ENCODE assay signal across 8 cellular contexts in the genomic region with DNA sequence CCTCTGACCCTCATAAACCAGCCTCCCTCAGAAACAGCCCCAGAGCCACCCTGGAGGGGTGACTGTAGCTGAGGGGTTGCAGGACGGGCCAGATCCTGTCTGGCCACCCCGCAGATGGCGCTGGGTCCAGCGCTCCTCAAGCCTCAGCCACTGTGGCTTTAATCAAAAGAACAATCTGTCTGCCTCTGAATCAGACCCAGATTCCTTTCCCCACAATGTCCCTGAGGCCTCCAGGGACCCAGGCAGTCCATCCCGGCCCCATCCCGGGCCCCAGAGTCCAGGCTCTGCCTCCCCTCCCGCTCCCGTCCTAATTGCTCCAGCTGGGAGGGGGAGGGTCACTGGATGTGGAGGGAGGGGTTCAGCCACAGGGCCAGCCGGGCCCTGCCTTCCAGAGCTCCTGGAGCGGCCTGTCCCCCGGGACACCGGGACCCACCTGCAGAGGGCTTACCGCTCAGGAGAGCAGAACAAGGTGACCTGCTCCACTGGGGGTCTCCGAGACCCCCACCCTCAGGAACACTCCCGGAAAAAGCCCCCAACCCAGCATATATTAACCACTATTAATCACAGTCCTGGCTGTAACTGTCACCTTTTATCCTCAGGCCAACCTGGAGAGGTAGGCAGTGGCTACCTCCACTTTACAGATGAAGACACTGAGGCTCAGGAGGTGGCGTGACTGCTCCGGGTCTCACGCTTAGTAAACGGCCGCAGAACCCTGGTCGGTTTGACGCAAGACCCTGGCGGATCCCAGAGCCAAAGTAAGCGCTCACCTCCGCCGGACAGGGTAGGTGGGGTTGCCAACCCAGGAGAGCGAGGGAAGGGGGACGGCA. TPM values are rescaled to one million over a fixed set of nuclear protein-coding genes. Genes with fewer than 3 reads are reported as not detected.
DNase-seq lines count a peak whose midpoint lies in the region; ATAC-seq, FAIRE-seq and TF ChIP-seq lines count a peak whose summit lies in the region.

No MANE protein-coding gene starts in this region.

- intact Hi-C loops in endothelial cell of umbilical vein (cut with micrococcal nuclease) = no loop called here

- peaks cover 42% of the 10 kb centered on the region for H3K79me2 ChIP-seq in endothelial cell of umbilical vein (ENCODE audit: control insufficient read depth, insufficient read depth, low read length)

- dilution Hi-C loops in endothelial cell of umbilical vein (cut with MboI; ENCODE audit: extremely low pct_ligation_motif_present, low sequenced_read_pairs) = no loop called here

- H3K27ac Mint-ChIP-seq in naive thymus-derived CD8-positive, alpha-beta T cell = peak overlapping the region in 4 of 10 donors; percentile 15 to 74 (median 59)

- peak overlapping the region; percentile 73 for H3K27ac ChIP-seq in endothelial cell of umbilical vein (ENCODE audit: insufficient read depth, low read depth, low read length)

- H3K9me3 ChIP-seq in endothelial cell of umbilical vein (replicated peaks; ENCODE audit: control insufficient read depth, insufficient read depth, low read length) = no peaks in the 10 kb centered on the region

- no peaks in the 10 kb centered on the region for H3K9me1 ChIP-seq in endothelial cell of umbilical vein (replicated peaks; ENCODE audit: control insufficient read depth, extremely low read depth, insufficient read depth, low read length)

- peaks cover 44% of the 10 kb centered on the region for H3K4me1 ChIP-seq in endothelial cell of umbilical vein (ENCODE audit: control insufficient read depth, extremely low read depth, insufficient read depth, low read length)

- H3K36me3 Mint-ChIP-seq in naive thymus-derived CD8-positive, alpha-beta T cell = no peaks in the 10 kb centered on the region

- H3K27me3 Mint-ChIP-seq in naive thymus-derived CD8-positive, alpha-beta T cell = peaks cover 23 to 61% (median 41%) of the 10 kb centered on the region in 5 donors

- peak overlapping the region; percentile 77 for H3K4me3 ChIP-seq in AG10803 (ENCODE audit: low read length)
- H3K4me3 ChIP-seq in endothelial cell of umbilical vein (replicated peaks in 1 of 3; ENCODE audit: insufficient read depth in 1 of 3, low read depth in 1 of 3, low read length in 3 of 3) = peak overlapping the region; percentile 4 to 99 (median 74)

- TF ChIP-seq CTCF in AG10803 (conservative IDR thresholded peaks at IDR 0.05; ENCODE audit: low read length) (no peak), endothelial cell of umbilical vein (IDR thresholded peaks at IDR 0.05; ENCODE audit: extremely low read depth in 1 of 2, insufficient read depth in 1 of 2, low read depth in 1 of 2, low read length in 2 of 2) (no peak)

- H3K9ac ChIP-seq in endothelial cell of umbilical vein (replicated peaks; ENCODE audit: extremely low read depth, insufficient read depth, low read length) = peak overlapping the region; percentile 59

- no TSS peak for BruUV-seq in endothelial cell of umbilical vein (replicated peaks; lab: Mats Ljungman, UMichigan)

- H4K20me1 ChIP-seq in endothelial cell of umbilical vein (replicated peaks; ENCODE audit: control insufficient read depth, extremely low read depth, insufficient read depth, low read length) = no peaks in the 10 kb centered on the region

- FAIRE-seq in endothelial cell of umbilical vein (lab: Jason Lieb, UNC) = peak; percentile 70

- H3K9me3 Mint-ChIP-seq in naive thymus-derived CD8-positive, alpha-beta T cell = peaks cover 0 to 2% (median 0%) of the 10 kb centered on the region in 9 donors

- CTCF ChIA-PET in endothelial cell of umbilical vein (lab: Charles Lee) = interaction anchor here (2.2 kb wide), 1 partner anchor 17 kb away, joined by 15 read pairs; no protein-coding TSS in a partner anchor

- peak; percentile 25 for TF ChIP-seq POLR2A in endothelial cell of umbilical vein (IDR thresholded peaks at IDR 0.05; ENCODE audit: low read depth, low read length)

- H3K36me3 ChIP-seq in endothelial cell of umbilical vein (ENCODE audit: control insufficient read depth in 2 of 2, extremely low read depth in 1 of 2, insufficient read depth in 2 of 2, low read length in 2 of 2) = peaks cover 0 to 3% of the 10 kb centered on the region in 2 experiments

- no peaks in the 10 kb centered on the region for H3K27me3 ChIP-seq in endothelial cell of umbilical vein (ENCODE audit: control insufficient read depth in 2 of 2, insufficient read depth in 2 of 2, low read length in 2 of 2)

- DNase-seq in AG10803 (ENCODE audit: low read depth) = peak; percentile 26
- peak; percentile 59 for DNase-seq in NCI-H526 treated with DMSO at 0.1 percent for 48 hours (lab: John Stamatoyannopoulos, UW)
- peak; percentile 46 for DNase-seq in endothelial cell of umbilical vein (ENCODE audit: low read depth, low spot score)
- no peak for DNase-seq in naive thymus-derived CD8-positive, alpha-beta T cell
- no peak for DNase-seq in middle frontal gyrus (ENCODE audit: extremely low spot score, low spot score)
- no peak for DNase-seq in NCI-H2081 treated with DMSO at 0.1 percent for 48 hours (lab: John Stamatoyannopoulos, UW)
- no peak for DNase-seq in kidney glomerular epithelial cell (lab: John Stamatoyannopoulos, UW)

- POLR2A ChIA-PET in endothelial cell of umbilical vein (lab: Charles Lee) = interaction anchor here (0.5 to 1.0 kb wide), 3 partner anchors 9 to 16 kb away, joined by 3 read pairs; no protein-coding TSS in a partner anchor
- POLR2A ChIA-PET in naive thymus-derived CD8-positive, alpha-beta T cell (lab: Charles Lee) = interaction anchor here (0.6 kb wide), 1 partner anchor 439 kb away, joined by 3 read pairs; no protein-coding TSS in a partner anchor

- H3K4me3 Mint-ChIP-seq in naive thymus-derived CD8-positive, alpha-beta T cell = peak overlapping the region; percentile 24 to 84 (median 78)

- H3K4me2 ChIP-seq in endothelial cell of umbilical vein (ENCODE audit: insufficient read depth, low read length) = peak overlapping the region; percentile 62

- ATAC-seq in naive thymus-derived CD8-positive, alpha-beta T cell = peak in 1 of 2 donors; percentile 12
- ATAC-seq in HG03442 (IDR thresholded peaks at IDR 0.05; ENCODE audit: unreplicated experiment) = no peak

- peaks cover 7 to 27% (median 20%) of the 10 kb centered on the region in 4 donors for H3K4me1 Mint-ChIP-seq in naive thymus-derived CD8-positive, alpha-beta T cell

- no peak overlapping the region for H2AFZ ChIP-seq in endothelial cell of umbilical vein (ENCODE audit: low read depth, low read length)

TF ChIP-seq in endothelial cell of umbilical vein, 7 proteins besides CTCF, POLR2A, EP300 and RAD21:
- TF ChIP-seq MYC (IDR thresholded peaks at IDR 0.05; ENCODE audit: low read depth, low read length) = no peak
- TF ChIP-seq GATA2 (IDR thresholded peaks at IDR 0.05; ENCODE audit: insufficient read depth, insufficient read length, low read depth, low read length) = peak; percentile 49

RNA-seq across cellular contexts. Expression of gene FBLIM1, which starts 0.8 kb away (rescaled TPM):
- total RNA-seq in endothelial cell of umbilical vein = 363 and 394 TPM in 2 replicates
- polyA plus RNA-seq in endothelial cell of umbilical vein = 414 and 436 TPM in 2 replicates
- polyA plus RNA-seq in endothelial cell of umbilical vein (2011; cell fraction: cytosol; rRNA removed) = 349 and 462 TPM in 2 replicates
- polyA plus RNA-seq in endothelial cell of umbilical vein (2011; cell fraction: nucleus; rRNA removed) = 354 and 389 TPM in 2 replicates
- polyA plus RNA-seq in endothelial cell of umbilical vein (2012) = 254 and 300 TPM in 2 replicates
- 209 and 240 TPM in 2 replicates for polyA minus RNA-seq in endothelial cell of umbilical vein
- 1.9 TPM for polyA minus RNA-seq in endothelial cell of umbilical vein (2011; cell fraction: cytosol; rRNA and poly(A)+ RNA removed)
- polyA minus RNA-seq in endothelial cell of umbilical vein (2011; cell fraction: nucleus; rRNA and poly(A)+ RNA removed) = 110 and 175 TPM in 2 replicates
- not detected for total RNA-seq in naive thymus-derived CD8-positive, alpha-beta T cell
- polyA plus RNA-seq in naive thymus-derived CD8-positive, alpha-beta T cell = not detected

RNA-seq across cellular contexts. Expression of gene TMEM82, which starts 15.5 kb away (rescaled TPM):
- not detected in 2 replicates for total RNA-seq in endothelial cell of umbilical vein
- polyA plus RNA-seq in endothelial cell of umbilical vein = not detected in 2 replicates
- polyA plus RNA-seq in endothelial cell of umbilical vein (2011; cell fraction: cytosol; rRNA removed) = not detected in 2 replicates
- not detected in 2 replicates for polyA plus RNA-seq in endothelial cell of umbilical vein (2011; cell fraction: nucleus; rRNA removed)
- polyA plus RNA-seq in endothelial cell of umbilical vein (2012) = 0.14 TPM in 1 of 2 replicates, not detected in the other
- not detected in 2 replicates for polyA minus RNA-seq in endothelial cell of umbilical vein
- not detected for polyA minus RNA-seq in endothelial cell of umbilical vein (2011; cell fraction: cytosol; rRNA and poly(A)+ RNA removed)
- not detected in 2 replicates for polyA minus RNA-seq in endothelial cell of umbilical vein (2011; cell fraction: nucleus; rRNA and poly(A)+ RNA removed)
- not detected for total RNA-seq in naive thymus-derived CD8-positive, alpha-beta T cell
- not detected for polyA plus RNA-seq in naive thymus-derived CD8-positive, alpha-beta T cell

RNA-seq across cellular contexts. Expression of gene SLC25A34, which starts 21.7 kb away (rescaled TPM):
- total RNA-seq in endothelial cell of umbilical vein = 0.76 and 1.1 TPM in 2 replicates
- 0.90 and 1.4 TPM in 2 replicates for polyA plus RNA-seq in endothelial cell of umbilical vein
- 0.28 and 0.59 TPM in 2 replicates for polyA plus RNA-seq in endothelial cell of umbilical vein (2011; cell fraction: cytosol; rRNA removed)
- 4.5 and 5.4 TPM in 2 replicates for polyA plus RNA-seq in endothelial cell of umbilical vein (2011; cell fraction: nucleus; rRNA removed)
- 0.41 and 0.49 TPM in 2 replicates for polyA plus RNA-seq in endothelial cell of umbilical vein (2012)
- 0.51 and 0.81 TPM in 2 replicates for polyA minus RNA-seq in endothelial cell of umbilical vein
- not detected for polyA minus RNA-seq in endothelial cell of umbilical vein (2011; cell fraction: cytosol; rRNA and poly(A)+ RNA removed)
- polyA minus RNA-seq in endothelial cell of umbilical vein (2011; cell fraction: nucleus; rRNA and poly(A)+ RNA removed) = 1.3 and 2.4 TPM in 2 replicates
- 1 to 10 TPM; 2.6 to 3.5 TPM for total RNA-seq in naive thymus-derived CD8-positive, alpha-beta T cell
- polyA plus RNA-seq in naive thymus-derived CD8-positive, alpha-beta T cell = under 1 TPM; 0.09 to 0.30 (median 0.13) TPM

RNA-seq across cellular contexts. Expression of gene UQCRHL, which starts 49.7 kb away (rescaled TPM):
- 1.4 and 1.8 TPM in 2 replicates for total RNA-seq in endothelial cell of umbilical vein
- 0.64 and 0.92 TPM in 2 replicates for polyA plus RNA-seq in endothelial cell of umbilical vein
- 1.8 and 2.2 TPM in 2 replicates for polyA plus RNA-seq in endothelial cell of umbilical vein (2011; cell fraction: cytosol; rRNA removed)
- polyA plus RNA-seq in endothelial cell of umbilical vein (2011; cell fraction: nucleus; rRNA removed) = 0.90 and 1.3 TPM in 2 replicates
- 3.3 and 8.5 TPM in 2 replicates for polyA plus RNA-seq in endothelial cell of umbilical vein (2012)
- 0.24 and 0.70 TPM in 2 replicates for polyA minus RNA-seq in endothelial cell of umbilical vein
- polyA minus RNA-seq in endothelial cell of umbilical vein (2011; cell fraction: cytosol; rRNA and poly(A)+ RNA removed) = 2.8 TPM
- polyA minus RNA-seq in endothelial cell of umbilical vein (2011; cell fraction: nucleus; rRNA and poly(A)+ RNA removed) = 0.29 and 0.48 TPM in 2 replicates
- 1 to 10 TPM; 1.8 to 2.0 TPM for total RNA-seq in naive thymus-derived CD8-positive, alpha-beta T cell
- polyA plus RNA-seq in naive thymus-derived CD8-positive, alpha-beta T cell = 1 to 10 TPM; 1.1 to 1.2 (median 1.2) TPM

Comparison
In these comparisons a context has a peak if more than half of its experiments do, and no peak if none do; other contexts are left out.
1. DNase-seq: peak in AG10803 (single experiment), NCI-H526 treated with DMSO at 0.1 percent for 48 hours (single experiment) and endothelial cell of umbilical vein (single experiment); none in naive thymus-derived CD8-positive, alpha-beta T cell (0 of 10), middle frontal gyrus (single experiment), NCI-H2081 treated with DMSO at 0.1 percent for 48 hours (single experiment) and kidney glomerular epithelial cell (single experiment).
2. RNA of gene FBLIM1, which starts 0.8 kb away (total RNA-seq): 363 to 394 TPM in endothelial cell of umbilical vein; not detected in naive thymus-derived CD8-positive, alpha-beta T cell; every median in the first group is over 100 times any median in the second.